ENCODE assay signal across 17 cellular contexts in genomic region chr3:105759442-105760078, GRCh38.
DNase-seq lines count a peak whose midpoint lies in the region; ATAC-seq and TF ChIP-seq lines count a peak whose summit lies in the region.
"Had no signal": no experiment of that assay in that cellular context is flagged by ENCODE, and none has a peak within 500 bp of the region (broad histone marks: within the 10 kb centered on the region; RNA-seq: fewer than 3 reads in every experiment).

No MANE protein-coding gene starts in this region.

- H3K4me1 Mint-ChIP-seq in T-helper 17 cell = peaks cover 11% of the 10 kb centered on the region
- peaks cover 7% of the 10 kb centered on the region for H3K4me1 Mint-ChIP-seq in endothelial cell (ENCODE audit: unreplicated experiment)
- H3K4me1 Mint-ChIP-seq in Caco-2 (ENCODE audit: low read depth, unreplicated experiment) = peaks cover under 1% of the 10 kb centered on the region

- H3K36me3 Mint-ChIP-seq in T-helper 17 cell (ENCODE audit: low read depth) (peaks cover 10% of the 10 kb centered on the region), endothelial cell (ENCODE audit: low read depth, unreplicated experiment) (peaks cover 48% of the 10 kb centered on the region), Caco-2 (ENCODE audit: insufficient read depth, unreplicated experiment) (peaks cover 33% of the 10 kb centered on the region)

- H3K27me3 Mint-ChIP-seq in T-helper 17 cell (no peaks in the 10 kb centered on the region), endothelial cell (ENCODE audit: unreplicated experiment) (peaks cover 6% of the 10 kb centered on the region), Caco-2 (ENCODE audit: insufficient read depth, unreplicated experiment) (no peaks in the 10 kb centered on the region)

- H3K27ac Mint-ChIP-seq in T-helper 17 cell (peak overlapping the region; percentile 22), endothelial cell (ENCODE audit: unreplicated experiment) (no peak overlapping the region), Caco-2 (ENCODE audit: unreplicated experiment) (no peak overlapping the region)

- POLR2A ChIA-PET in Caco-2 (lab: Charles Lee) = no interaction called here

- H3K4me3 Mint-ChIP-seq in T-helper 17 cell (no peak overlapping the region), endothelial cell (ENCODE audit: unreplicated experiment) (peak overlapping the region; percentile 59), Caco-2 (ENCODE audit: unreplicated experiment) (no peak overlapping the region)

- no TSS peak for BruUV-seq in Caco-2 (replicated peaks; lab: Mats Ljungman, UMichigan)

- CTCF ChIA-PET in Caco-2 (lab: Charles Lee) = no interaction called here

- no peaks in the 10 kb centered on the region for H3K27me3 ChIP-seq in left ventricle myocardium inferior (ENCODE audit: low read depth)
- H3K27me3 ChIP-seq in Caco-2 (replicated peaks; ENCODE audit: control insufficient read depth, insufficient read depth, low read length) = no peaks in the 10 kb centered on the region
- H3K27me3 ChIP-seq: adrenal gland, SJSA1 had no signal

- H3K36me3 ChIP-seq in left ventricle myocardium inferior (peaks cover 35% of the 10 kb centered on the region), Caco-2 (ENCODE audit: control insufficient read depth, insufficient read depth, low read length) (peaks cover 2% of the 10 kb centered on the region; the same call in 1 of the 2 replicates)
- H3K36me3 ChIP-seq: adrenal gland, SJSA1 had no signal

- H3K9me3 Mint-ChIP-seq in endothelial cell (ENCODE audit: unreplicated experiment) = peaks cover 4% of the 10 kb centered on the region
- peaks cover 20% of the 10 kb centered on the region for H3K9me3 Mint-ChIP-seq in Caco-2 (ENCODE audit: unreplicated experiment)

- DNase-seq in Right ventricle myocardium inferior (ENCODE audit: missing footprints) = no peak
- no peak for DNase-seq in left ventricle myocardium inferior
- DNase-seq in T-helper 17 cell = no peak
- DNase-seq in endothelial cell (ENCODE audit: low spot score) = no peak
- DNase-seq in sciatic nerve (ENCODE audit: low spot score) = no peak
- DNase-seq in Caco-2 = no peak
- DNase-seq in anterior cingulate cortex (lab: John Stamatoyannopoulos, UW) = no peak
- DNase-seq: adrenal gland; head of caudate nucleus; IMR-90; NCI-H1417; NK-92 treated with Interleukin-12 subunit alpha and Interleukin-12 subunit beta, amount 100 ng/mL, for 24 hours had no signal

- peaks cover 46% of the 10 kb centered on the region for H3K4me1 ChIP-seq in left ventricle myocardium inferior
- peaks cover 15% of the 10 kb centered on the region; the same call in 1 of the 2 replicates for H3K4me1 ChIP-seq in Caco-2
- H3K4me1 ChIP-seq: adrenal gland, SJSA1 had no signal

- peak; percentile 6 for ATAC-seq in Right ventricle myocardium inferior
- no peak for ATAC-seq in T-helper 17 cell
- ATAC-seq in sciatic nerve = peak; percentile 30
- ATAC-seq in GM21723 (IDR thresholded peaks at IDR 0.05; ENCODE audit: unreplicated experiment) = no peak
- ATAC-seq: left lobe of liver, Panc1 had no signal

- no peak overlapping the region for H3K27ac ChIP-seq in left ventricle myocardium inferior (replicated peaks)
- H3K27ac ChIP-seq: adrenal gland, C4-2B, SJSA1 had no signal

- intact Hi-C loops in Right ventricle myocardium inferior (cut with DNase I) = no loop called here
- intact Hi-C loops in left ventricle myocardium inferior (cut with micrococcal nuclease) = no loop called here
- intact Hi-C loops in sciatic nerve (cut with DNase I) = no loop called here
- intact Hi-C loops in Caco-2 (cut with micrococcal nuclease; ENCODE audit: unreplicated experiment) = no loop called here

- H3K4me3 ChIP-seq in left ventricle myocardium inferior (no peak overlapping the region), Caco-2 (ENCODE audit: low read depth, low read length) (no peak overlapping the region)
- H3K4me3 ChIP-seq: adrenal gland, SJSA1 had no signal

- H3K9me3 ChIP-seq in left ventricle myocardium inferior (replicated peaks) = peaks cover 14% of the 10 kb centered on the region
- H3K9me3 ChIP-seq in T-helper 17 cell (ENCODE audit: control insufficient read depth, low read length, poor library complexity, severe bottlenecking) = peaks cover 2% of the 10 kb centered on the region
- H3K9me3 ChIP-seq in Caco-2 = peaks cover 16% of the 10 kb centered on the region
- H3K9me3 ChIP-seq: adrenal gland, SJSA1 had no signal

- TF ChIP-seq CTCF in left ventricle myocardium inferior (IDR thresholded peaks at IDR 0.05; ENCODE audit: borderline replicate concordance) (no peak), endothelial cell (IDR thresholded peaks at IDR 0.05; ENCODE audit: unreplicated experiment) (no peak), Caco-2 (IDR thresholded peaks at IDR 0.05; ENCODE audit: insufficient read depth in 1 of 2, low read depth in 1 of 2, low read length in 1 of 2, severe bottlenecking in 1 of 2, unreplicated experiment in 1 of 2) (no peak)

Comparison
In these comparisons a context has a peak if more than half of its experiments do, and no peak if none do; other contexts are left out.
1. ATAC-seq: peak in Right ventricle myocardium inferior (single experiment) and sciatic nerve (single experiment); none in T-helper 17 cell (single experiment) and GM21723 (single experiment).